29 cellular contexts compared by ENCODE assay signal in the genomic region with DNA sequence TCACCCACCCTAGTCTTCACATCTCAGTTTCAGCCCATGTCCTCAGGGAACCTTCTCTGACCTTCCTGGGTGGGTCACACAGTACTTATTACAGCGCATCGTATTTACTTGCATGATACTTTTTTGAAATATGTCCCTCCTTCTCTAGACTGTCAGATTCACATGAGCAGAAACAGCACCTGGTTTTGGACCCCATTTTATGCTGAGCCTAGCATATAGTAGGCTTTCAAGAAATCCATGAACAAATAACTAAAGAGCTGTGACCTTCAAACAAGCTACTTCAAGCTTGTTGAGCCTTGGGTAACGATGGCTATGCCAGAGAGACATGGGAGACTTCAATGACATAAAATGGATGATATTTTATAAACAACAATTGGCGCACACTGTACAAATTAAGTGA.
"Had no signal": no experiment of that assay in that cellular context is flagged by ENCODE, and none has a peak within 500 bp of the region (broad histone marks: within the 10 kb centered on the region; RNA-seq: fewer than 3 reads in every experiment).

No MANE protein-coding gene starts in this region.

- DNase-seq: stimulated activated CD4-positive, alpha-beta T cell treated with anti-CD3 and anti-CD28 coated beads, Interleukin-2, amount 100 ng/mL, for 48 hours; stimulated activated CD4-positive, alpha-beta T cell treated with anti-CD3 and anti-CD28 coated beads, Interleukin-4, amount 100 ng/mL, for 1 hour; stimulated activated CD4-positive, alpha-beta T cell treated with anti-CD3 and anti-CD28 coated beads, Interleukin-4, amount 100 ng/mL, for 24 hours; stimulated activated CD4-positive, alpha-beta T cell treated with anti-CD3 and anti-CD28 coated beads, Interleukin-4, amount 100 ng/mL, for 4 hours; stimulated activated CD8-positive, alpha-beta memory T cell treated with anti-CD3 and anti-CD28 coated beads, Interleukin-4, amount 100 ng/mL, for 48 hours; stimulated activated naive B cell treated with anti-CD40 and anti-IgM and Interleukin-4, amounts not matched to agents 10 μg/mL and 1 μg/mL and 100 μg/mL, for 72 hours; stimulated activated naive CD4-positive, alpha-beta T cell; stimulated activated naive CD4-positive, alpha-beta T cell treated with Interleukin-2 at 50 U/mL for 16 hours; stimulated activated naive CD8-positive, alpha-beta T cell treated with anti-CD3 and anti-CD28 coated beads, Interleukin-15, amount 100 ng/mL, for 72 hours; stimulated activated naive CD8-positive, alpha-beta T cell treated with anti-CD3 and anti-CD28 coated beads, Interleukin-15, Interleukin-2, amounts not matched to agents 100 U/mL and 50 U/mL, for 24 hours; stomach; substantia nigra; testis; thyroid gland; tibial artery; transverse colon; trophoblast cell; upper lobe of left lung; upper lobe of right lung; uterus had no signal

- H3K27ac Mint-ChIP-seq: stimulated activated effector memory CD8-positive, alpha-beta T cell treated with anti-CD3 and anti-CD28 coated beads, Interleukin-12 subunit alpha, Interleukin-12 subunit beta, amount 100 ng/mL, for 72 hours; stimulated activated memory B cell treated with anti-CD40 and anti-IgM and Interleukin-4, amounts not matched to agents 10 μg/mL and 1 μg/mL and 100 μg/mL, for 72 hours; stimulated activated naive B cell treated with anti-CD40 and anti-IgM and Interleukin-4, amounts not matched to agents 10 μg/mL and 1 μg/mL and 100 μg/mL, for 72 hours; stimulated activated naive CD8-positive, alpha-beta T cell treated with anti-CD3 and anti-CD28 coated beads, Interleukin-15, amount 100 ng/mL, for 72 hours; stimulated activated naive CD8-positive, alpha-beta T cell treated with anti-CD3 and anti-CD28 coated beads, Interleukin-15, Interleukin-2, amounts not matched to agents 100 ng/mL and 50 ng/mL, for 24 hours; type B pancreatic cell had no signal

- H3K36me3 Mint-ChIP-seq: stimulated activated effector memory CD8-positive, alpha-beta T cell treated with anti-CD3 and anti-CD28 coated beads, Interleukin-12 subunit alpha, Interleukin-12 subunit beta, amount 100 ng/mL, for 72 hours; stimulated activated memory B cell treated with anti-CD40 and anti-IgM and Interleukin-4, amounts not matched to agents 10 μg/mL and 1 μg/mL and 100 μg/mL, for 72 hours; stimulated activated naive B cell treated with anti-CD40 and anti-IgM and Interleukin-4, amounts not matched to agents 10 μg/mL and 1 μg/mL and 100 μg/mL, for 72 hours; type B pancreatic cell had no signal

- H3K36me3 ChIP-seq: stomach, suprapubic skin, thoracic aorta, thyroid gland, tibial artery, tibial nerve, transverse colon, upper lobe of left lung, upper lobe of right lung, uterus, vagina had no signal

- H3K4me1 Mint-ChIP-seq: stimulated activated effector memory CD8-positive, alpha-beta T cell treated with anti-CD3 and anti-CD28 coated beads, Interleukin-12 subunit alpha, Interleukin-12 subunit beta, amount 100 ng/mL, for 72 hours; stimulated activated memory B cell treated with anti-CD40 and anti-IgM and Interleukin-4, amounts not matched to agents 10 μg/mL and 1 μg/mL and 100 μg/mL, for 72 hours; stimulated activated naive B cell treated with anti-CD40 and anti-IgM and Interleukin-4, amounts not matched to agents 10 μg/mL and 1 μg/mL and 100 μg/mL, for 72 hours; stimulated activated naive CD8-positive, alpha-beta T cell treated with anti-CD3 and anti-CD28 coated beads, Interleukin-15, amount 100 ng/mL, for 72 hours had no signal

- ATAC-seq: stimulated activated effector memory CD8-positive, alpha-beta T cell treated with anti-CD3 and anti-CD28 coated beads, Interleukin-12 subunit alpha, Interleukin-12 subunit beta, amount 100 ng/mL, for 72 hours; stimulated activated memory B cell treated with anti-CD40 and anti-IgM and Interleukin-4, amounts not matched to agents 10 μg/mL and 1 μg/mL and 100 μg/mL, for 72 hours; stimulated activated naive B cell treated with anti-CD40 and anti-IgM and Interleukin-4, amounts not matched to agents 10 μg/mL and 1 μg/mL and 100 μg/mL, for 72 hours; stimulated activated naive CD8-positive, alpha-beta T cell treated with anti-CD3 and anti-CD28 coated beads, Interleukin-15, amount 100 ng/mL, for 72 hours; stimulated activated naive CD8-positive, alpha-beta T cell treated with anti-CD3 and anti-CD28 coated beads, Interleukin-15, Interleukin-2, amounts not matched to agents 100 U/mL and 50 U/mL, for 24 hours; upper lobe of right lung had no signal

- H3K9me3 Mint-ChIP-seq: stimulated activated effector memory CD8-positive, alpha-beta T cell treated with anti-CD3 and anti-CD28 coated beads, Interleukin-12 subunit alpha, Interleukin-12 subunit beta, amount 100 ng/mL, for 72 hours; stimulated activated memory B cell treated with anti-CD40 and anti-IgM and Interleukin-4, amounts not matched to agents 10 μg/mL and 1 μg/mL and 100 μg/mL, for 72 hours; stimulated activated naive B cell treated with anti-CD40 and anti-IgM and Interleukin-4, amounts not matched to agents 10 μg/mL and 1 μg/mL and 100 μg/mL, for 72 hours; stimulated activated naive CD8-positive, alpha-beta T cell treated with anti-CD3 and anti-CD28 coated beads, Interleukin-15, amount 100 ng/mL, for 72 hours; stimulated activated naive CD8-positive, alpha-beta T cell treated with anti-CD3 and anti-CD28 coated beads, Interleukin-15, Interleukin-2, amounts not matched to agents 100 ng/mL and 50 ng/mL, for 24 hours; type B pancreatic cell had no signal

- H3K27me3 Mint-ChIP-seq: stimulated activated memory B cell treated with anti-CD40 and anti-IgM and Interleukin-4, amounts not matched to agents 10 μg/mL and 1 μg/mL and 100 μg/mL, for 72 hours had no signal

- H3K4me1 ChIP-seq: stomach, suprapubic skin, testis, tibial artery, tibial nerve, transverse colon, upper lobe of left lung, upper lobe of right lung, uterus, vagina had no signal

- FAIRE-seq: urothelium cell line had no signal

- H3K27me3 ChIP-seq: stomach, suprapubic skin, testis, thyroid gland, tibial artery, tibial nerve, transverse colon, upper lobe of left lung, upper lobe of right lung, uterus, vagina had no signal

- H3K4me3 Mint-ChIP-seq: stimulated activated effector memory CD8-positive, alpha-beta T cell treated with anti-CD3 and anti-CD28 coated beads, Interleukin-12 subunit alpha, Interleukin-12 subunit beta, amount 100 ng/mL, for 72 hours; stimulated activated memory B cell treated with anti-CD40 and anti-IgM and Interleukin-4, amounts not matched to agents 10 μg/mL and 1 μg/mL and 100 μg/mL, for 72 hours; stimulated activated naive B cell treated with anti-CD40 and anti-IgM and Interleukin-4, amounts not matched to agents 10 μg/mL and 1 μg/mL and 100 μg/mL, for 72 hours; stimulated activated naive CD8-positive, alpha-beta T cell treated with anti-CD3 and anti-CD28 coated beads, Interleukin-15, amount 100 ng/mL, for 72 hours; stimulated activated naive CD8-positive, alpha-beta T cell treated with anti-CD3 and anti-CD28 coated beads, Interleukin-15, Interleukin-2, amounts not matched to agents 100 ng/mL and 50 ng/mL, for 24 hours; type B pancreatic cell had no signal

- H3K9me3 ChIP-seq: stomach, suprapubic skin, testis, thoracic aorta, thyroid gland, tibial artery, tibial nerve, transverse colon, upper lobe of left lung, upper lobe of right lung, uterus, vagina had no signal

- H3K27ac ChIP-seq: stomach, suprapubic skin, testis, thoracic aorta, thyroid gland, tibial artery, tibial nerve, transverse colon, upper lobe of left lung, upper lobe of right lung, uterus, vagina had no signal

- H3K4me3 ChIP-seq: stomach, suprapubic skin, testis, thoracic aorta, thyroid gland, tibial artery, tibial nerve, transverse colon, upper lobe of left lung, upper lobe of right lung, uterus, vagina had no signal
